14 cellular contexts compared by ENCODE assay signal in genomic region chr16:1870365-1871082, GRCh38. TPM values are rescaled to one million over a fixed set of nuclear protein-coding genes. Genes with fewer than 3 reads are reported as not detected.
A peak's percentile ranks its signal among the peaks of the same experiment; 100 is the strongest.
DNase-seq lines count a peak whose midpoint lies in the region; ATAC-seq, FAIRE-seq and TF ChIP-seq lines count a peak whose summit lies in the region.
"Had no signal": no experiment of that assay in that cellular context is flagged by ENCODE, and none has a peak within 500 bp of the region (broad histone marks: within the 10 kb centered on the region; RNA-seq: fewer than 3 reads in every experiment).

No MANE protein-coding gene starts in this region.

- no peaks in the 10 kb centered on the region for H3K9me3 ChIP-seq in astrocyte (ENCODE audit: insufficient read depth, low read depth, low read length)
- H3K9me3 ChIP-seq: heart left ventricle had no signal

- peak overlapping the region; percentile 94 for H3K27ac Mint-ChIP-seq in astrocyte (ENCODE audit: unreplicated experiment)
- H3K27ac Mint-ChIP-seq: activated CD8-positive, alpha-beta memory T cell treated with anti-CD3 and anti-CD28 coated beads, Interleukin-2, amount 10 ng/mL, durations not matched to agents 7 days and 5 days; CD14-positive monocyte had no signal

- ATAC-seq in GM21423 (IDR thresholded peaks at IDR 0.05; ENCODE audit: unreplicated experiment) (no peak), GM18861 (IDR thresholded peaks at IDR 0.05; ENCODE audit: unreplicated experiment) (no peak), GM18511 (IDR thresholded peaks at IDR 0.05; ENCODE audit: unreplicated experiment) (no peak)
- ATAC-seq: activated CD8-positive, alpha-beta memory T cell treated with anti-CD3 and anti-CD28 coated beads, Interleukin-2, amount 10 ng/mL, durations not matched to agents 7 days and 5 days; heart left ventricle had no signal

- H3K4me2 ChIP-seq in astrocyte (ENCODE audit: low read length) = peak overlapping the region; percentile 54

- H3K27me3 Mint-ChIP-seq in astrocyte (ENCODE audit: low read depth, unreplicated experiment) = peaks cover 16% of the 10 kb centered on the region

- no peak overlapping the region for H3K4me3 Mint-ChIP-seq in astrocyte (ENCODE audit: unreplicated experiment)
- H3K4me3 Mint-ChIP-seq: activated CD8-positive, alpha-beta memory T cell treated with anti-CD3 and anti-CD28 coated beads, Interleukin-2, amount 10 ng/mL, durations not matched to agents 7 days and 5 days; CD14-positive monocyte had no signal

- no peaks in the 10 kb centered on the region for H3K36me3 Mint-ChIP-seq in astrocyte (ENCODE audit: low read depth, unreplicated experiment)
- H3K36me3 Mint-ChIP-seq: activated CD8-positive, alpha-beta memory T cell treated with anti-CD3 and anti-CD28 coated beads, Interleukin-2, amount 10 ng/mL, durations not matched to agents 7 days and 5 days had no signal

- H3K9me3 Mint-ChIP-seq in astrocyte (ENCODE audit: unreplicated experiment) = peaks cover 4% of the 10 kb centered on the region

- peaks cover 9% of the 10 kb centered on the region for H3K4me1 Mint-ChIP-seq in astrocyte (ENCODE audit: low read depth, unreplicated experiment)

- peak overlapping the region; percentile 17 for H3K9ac ChIP-seq in astrocyte (ENCODE audit: low read length)

- peak; percentile 73 for FAIRE-seq in astrocyte (lab: Jason Lieb, UNC)

- POLR2A ChIA-PET in AG04449 (lab: Yijun Ruan, JAX) = no interaction called here

- no peaks in the 10 kb centered on the region for H3K79me2 ChIP-seq in astrocyte (ENCODE audit: insufficient read depth, low read length)

- H3K4me1 ChIP-seq in astrocyte (ENCODE audit: insufficient read depth, low read length) = no peaks in the 10 kb centered on the region

- DNase-seq in AG04449 (ENCODE audit: low read depth, low spot score) = peak; percentile 21
- DNase-seq in HT1080 (ENCODE audit: low read depth) = peak; percentile 75
- peak; percentile 79 for DNase-seq in astrocyte (ENCODE audit: low read depth)
- peak; percentile 93 for DNase-seq in kidney tubule cell (ENCODE audit: low spot score)
- no peak for DNase-seq in NCI-H2196 treated with DMSO at 0.1 percent for 48 hours (lab: John Stamatoyannopoulos, UW; ENCODE audit: unreplicated experiment)
- DNase-seq: activated CD8-positive, alpha-beta memory T cell treated with anti-CD3 and anti-CD28 coated beads, Interleukin-2, amount 10 ng/mL, durations not matched to agents 7 days and 5 days; heart left ventricle; NCI-H187 had no signal

- peak overlapping the region; percentile 38 for H3K27ac ChIP-seq in astrocyte (ENCODE audit: low read depth, low read length)
- H3K27ac ChIP-seq: heart left ventricle had no signal

- H3K4me3 ChIP-seq in AG04449 (ENCODE audit: low read depth, low read length) (no peak overlapping the region), astrocyte (ENCODE audit: insufficient read depth, low read depth, low read length) (no peak overlapping the region)
- H3K4me3 ChIP-seq: heart left ventricle had no signal

- peaks cover 9% of the 10 kb centered on the region for H3K27me3 ChIP-seq in astrocyte (ENCODE audit: insufficient read depth, low read length)

- TF ChIP-seq CTCF in AG04449 (IDR thresholded peaks at IDR 0.05; ENCODE audit: insufficient read depth, low read length, missing control alignments) = no peak
- TF ChIP-seq CTCF in astrocyte (IDR thresholded peaks at IDR 0.05; ENCODE audit: insufficient read depth, low read depth, low read length) = no peak

- H2AFZ ChIP-seq in astrocyte (ENCODE audit: low read depth, low read length) = no peak overlapping the region

- CTCF ChIA-PET in AG04449 (lab: Yijun Ruan, JAX) = interaction anchor here (1.1 to 25.0 kb wide), 2 partner anchors 12 to 59 kb away, joined by 3 to 345 read pairs; no protein-coding TSS in a partner anchor

- H4K20me1 ChIP-seq in astrocyte (ENCODE audit: insufficient read depth, low read length) = no peaks in the 10 kb centered on the region

- no peaks in the 10 kb centered on the region for H3K36me3 ChIP-seq in astrocyte (ENCODE audit: insufficient read depth, low read length)
- H3K36me3 ChIP-seq: heart left ventricle had no signal

RNA-seq across cellular contexts. Expression of gene MEIOB, which starts 1.4 kb away (rescaled TPM):
- not detected in 2 replicates for total RNA-seq in HT1080 (2014; rRNA removed; shearing (Covaris generic))
- polyA plus RNA-seq in HT1080 (2015; cell fraction: cytosol; rRNA removed) = not detected in 2 replicates
- polyA plus RNA-seq in HT1080 (2015; cell fraction: nucleus; rRNA removed) = not detected in 2 replicates
- total RNA-seq in astrocyte = 0.16 TPM in 1 of 2 replicates, not detected in the other
- total RNA-seq: activated CD8-positive, alpha-beta memory T cell treated with anti-CD3 and anti-CD28 coated beads, Interleukin-2, amount 10 ng/mL, durations not matched to agents 7 days and 5 days; cardiac septum; heart left ventricle had no signal
- polyA plus RNA-seq: CD14-positive monocyte, heart left ventricle, neural cell had no signal

RNA-seq across cellular contexts. Expression of gene FAHD1, which starts 43.5 kb away (rescaled TPM):
- total RNA-seq in HT1080 (2014; rRNA removed; shearing (Covaris generic)) = 78.8 and 81.1 TPM in 2 replicates
- 31.7 and 32.0 TPM in 2 replicates for polyA plus RNA-seq in HT1080 (2015; cell fraction: cytosol; rRNA removed)
- polyA plus RNA-seq in HT1080 (2015; cell fraction: nucleus; rRNA removed) = 12.2 and 17.7 TPM in 2 replicates
- 24.0 and 25.8 TPM in 2 replicates for total RNA-seq in astrocyte

RNA-seq across cellular contexts. Expression of gene HAGH, which starts 43.9 kb away (rescaled TPM):
- total RNA-seq in HT1080 (2014; rRNA removed; shearing (Covaris generic)) = 35.9 and 45.7 TPM in 2 replicates
- polyA plus RNA-seq in HT1080 (2015; cell fraction: cytosol; rRNA removed) = 50.5 and 68.8 TPM in 2 replicates
- polyA plus RNA-seq in HT1080 (2015; cell fraction: nucleus; rRNA removed) = 29.3 and 34.2 TPM in 2 replicates
- total RNA-seq in astrocyte = 35.9 and 36.9 TPM in 2 replicates

RNA-seq across cellular contexts. Expression of gene HS3ST6, which starts 47.7 kb away (rescaled TPM):
- total RNA-seq in HT1080 (2014; rRNA removed; shearing (Covaris generic)) = not detected in 2 replicates
- not detected in 2 replicates for polyA plus RNA-seq in HT1080 (2015; cell fraction: cytosol; rRNA removed)
- polyA plus RNA-seq in HT1080 (2015; cell fraction: nucleus; rRNA removed) = not detected in 2 replicates
- total RNA-seq in astrocyte = not detected in 2 replicates
- total RNA-seq: activated CD8-positive, alpha-beta memory T cell treated with anti-CD3 and anti-CD28 coated beads, Interleukin-2, amount 10 ng/mL, durations not matched to agents 7 days and 5 days; cardiac septum; heart left ventricle had no signal
- polyA plus RNA-seq: CD14-positive monocyte, heart left ventricle, neural cell had no signal
